Comparison of ENCODE assay signal across 8 cellular contexts in the genomic region with DNA sequence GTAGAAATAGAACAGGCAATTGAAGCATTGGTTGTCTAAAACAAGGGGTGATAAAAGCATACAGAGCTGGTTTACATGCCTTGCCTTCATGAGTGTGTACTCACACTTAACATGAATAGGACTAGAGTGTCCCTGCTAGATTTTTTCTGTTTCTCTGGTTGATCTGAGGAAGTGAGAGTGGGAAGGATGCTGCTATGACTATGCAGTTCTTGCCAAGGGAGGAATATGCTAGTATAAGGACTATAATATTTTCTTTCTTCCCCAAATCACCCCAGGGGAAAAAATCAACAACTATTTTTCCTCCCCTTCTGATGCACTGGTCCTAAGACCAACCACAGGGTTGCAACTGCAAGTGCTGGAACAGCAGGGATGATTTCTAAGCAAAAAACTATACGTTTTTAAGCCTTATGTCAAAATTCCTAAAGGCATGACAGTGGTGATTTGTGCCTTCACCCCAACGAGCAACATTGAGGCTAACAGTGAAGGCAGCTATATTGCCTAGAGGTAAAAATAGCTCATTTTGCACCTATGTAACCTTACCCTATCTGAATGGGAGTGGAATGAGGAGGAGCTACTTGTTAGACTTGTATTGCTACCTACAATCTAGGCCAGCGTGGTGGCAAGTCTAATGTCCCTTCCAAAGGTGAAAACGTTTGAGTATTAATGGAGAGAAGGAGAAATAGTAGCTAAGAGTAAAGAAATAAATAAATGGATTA. TPM values are rescaled to one million over a fixed set of nuclear protein-coding genes. Genes with fewer than 3 reads are reported as not detected.
DNase-seq lines count a peak whose midpoint lies in the region; ATAC-seq and TF ChIP-seq lines count a peak whose summit lies in the region.

No MANE protein-coding gene starts in this region.

- peak; percentile 41 for DNase-seq in NCI-H510A treated with DMSO at 0.1 percent for 48 hours (lab: John Stamatoyannopoulos, UW)
- no peak for DNase-seq in NCI-H510A (lab: John Stamatoyannopoulos, UW)
- DNase-seq in vagina (ENCODE audit: extremely low spot score in 2 of 2) = no peak
- DNase-seq in DMS153 treated with DMSO at 0.1 percent for 48 hours (lab: John Stamatoyannopoulos, UW; ENCODE audit: unreplicated experiment) = no peak
- DNase-seq in OCI-M2 (lab: John Stamatoyannopoulos, UW; ENCODE audit: unreplicated experiment) = no peak
- DNase-seq in NCI-H774 (lab: John Stamatoyannopoulos, UW) = no peak

- intact Hi-C loops in vagina (cut with DNase I) = no loop called here

- no peaks in the 10 kb centered on the region for H3K27me3 ChIP-seq in SU-DHL-6 (ENCODE audit: low read length)
- H3K27me3 ChIP-seq in vagina = no peaks in the 10 kb centered on the region

- H3K79me2 ChIP-seq in SU-DHL-6 (ENCODE audit: insufficient read depth, low read length) = no peaks in the 10 kb centered on the region

- H3K4me1 ChIP-seq in vagina = peaks cover 10% of the 10 kb centered on the region

- peak overlapping the region; percentile 46 for H2AFZ ChIP-seq in SU-DHL-6 (ENCODE audit: low read depth, low read length, severe bottlenecking)

- no peak overlapping the region for H3K4me2 ChIP-seq in SU-DHL-6 (ENCODE audit: low read depth, low read length, poor library complexity, severe bottlenecking)

- H3K36me3 ChIP-seq in SU-DHL-6 (ENCODE audit: low read length) (no peaks in the 10 kb centered on the region), vagina (no peaks in the 10 kb centered on the region)

- H3F3A ChIP-seq in SU-DHL-6 (ENCODE audit: insufficient read depth) = no peaks in the 10 kb centered on the region

- H3K27ac ChIP-seq in SU-DHL-6 (ENCODE audit: low read depth, low read length) (no peak overlapping the region), vagina (peak overlapping the region; percentile 56)

- TF ChIP-seq POLR2A in vagina (IDR thresholded peaks at IDR 0.05) = no peak

- H3K9me3 ChIP-seq in SU-DHL-6 (ENCODE audit: insufficient read depth, low read length) = no peaks in the 10 kb centered on the region
- no peaks in the 10 kb centered on the region for H3K9me3 ChIP-seq in vagina

- no peak overlapping the region for H3K9ac ChIP-seq in SU-DHL-6 (ENCODE audit: low read length)

- H3K9me2 ChIP-seq in SU-DHL-6 (replicated peaks; ENCODE audit: insufficient read depth, low read length) = no peaks in the 10 kb centered on the region

- TF ChIP-seq CTCF in SU-DHL-6 (IDR thresholded peaks at IDR 0.05; ENCODE audit: insufficient read depth, low read length, poor library complexity, severe bottlenecking) = no peak
- no peak for TF ChIP-seq CTCF in vagina (IDR thresholded peaks at IDR 0.05)

- peak; percentile 65 for ATAC-seq in HG03280 (IDR thresholded peaks at IDR 0.05; ENCODE audit: unreplicated experiment)

- H4K20me1 ChIP-seq in SU-DHL-6 (ENCODE audit: low read depth, low read length) = no peaks in the 10 kb centered on the region

- H3K4me3 ChIP-seq in SU-DHL-6 (ENCODE audit: insufficient read depth, low read length, poor library complexity, severe bottlenecking) = no peak overlapping the region
- H3K4me3 ChIP-seq in vagina = no peak overlapping the region

RNA-seq across cellular contexts. Expression of a gene that starts 33.5 kb away (rescaled TPM):
- total RNA-seq in vagina = 33.9 TPM

RNA-seq across cellular contexts. Expression of a gene that starts 35.7 kb away (rescaled TPM):
- total RNA-seq in vagina = 13.3 TPM
